Comparison of ENCODE assay signal across 8 cellular contexts in genomic region chrX:120244395-120244734, GRCh38. TPM values are rescaled to one million over a fixed set of nuclear protein-coding genes. Genes with fewer than 3 reads are reported as not detected.
A peak's percentile ranks its signal among the peaks of the same experiment; 100 is the strongest.
DNase-seq lines count a peak whose midpoint lies in the region; ATAC-seq and TF ChIP-seq lines count a peak whose summit lies in the region.

No MANE protein-coding gene starts in this region.

- H4K8ac ChIP-seq in IMR-90 (ENCODE audit: low read depth in 2 of 2, low read length in 2 of 2) = peak overlapping the region; percentile 18 to 36; a peak in 3 of 4 replicates

- BruUV-seq in IMR-90 (replicated peaks; lab: Mats Ljungman, UMichigan) = no TSS peak

- no peaks in the 10 kb centered on the region for H3K4me1 ChIP-seq in IMR-90 (ENCODE audit: control insufficient read depth, insufficient read depth, low read length)
- H3K4me1 ChIP-seq in ectodermal cell (ENCODE audit: control insufficient read depth, insufficient read depth, low read length) = no peaks in the 10 kb centered on the region

- H3K23ac ChIP-seq in IMR-90 (ENCODE audit: low read depth, low read length) = no peak overlapping the region

- CTCF ChIA-PET in IMR-90 (lab: Yijun Ruan, JAX) (no interaction called here), HEK293T (lab: Yijun Ruan, JAX) (interaction anchor here (0.7 to 1.3 kb wide), 2 partner anchors 17 to 31 kb away, joined by 3 read pairs; no protein-coding TSS in a partner anchor)

- no peak for TF ChIP-seq CTCF in IMR-90 (conservative IDR thresholded peaks at IDR 0.05; ENCODE audit: low read depth, low read length)
- TF ChIP-seq CTCF in nephron progenitor cell (IDR thresholded peaks at IDR 0.05) = no peak

- intact Hi-C loops in IMR-90 (cut with micrococcal nuclease) = no loop called here

- H3K9me1 ChIP-seq in IMR-90 (ENCODE audit: insufficient read depth, low read length) = no peaks in the 10 kb centered on the region

- H3K4ac ChIP-seq in IMR-90 (ENCODE audit: low read depth, low read length) = no peak overlapping the region

- no peaks in the 10 kb centered on the region for H3K36me3 Mint-ChIP-seq in nephron progenitor cell (ENCODE audit: low read depth)

- POLR2A ChIA-PET in IMR-90 (lab: Charles Lee; ENCODE audit: unreplicated experiment) (no interaction called here), HEK293T (lab: Yijun Ruan, JAX) (no interaction called here)

- H3K27ac ChIP-seq in IMR-90 (ENCODE audit: insufficient read depth, low read length) (peak overlapping the region; percentile 18; the same call in 1 of the 2 replicates), ectodermal cell (ENCODE audit: insufficient read depth, low read depth, low read length, poor library complexity, severe bottlenecking) (no peak overlapping the region)

- no peak overlapping the region for H4K91ac ChIP-seq in IMR-90 (ENCODE audit: insufficient read depth, low read depth, low read length)

- H2BK20ac ChIP-seq in IMR-90 (ENCODE audit: low read depth, low read length) = no peak overlapping the region

- TF ChIP-seq POLR2A in IMR-90 (IDR thresholded peaks at IDR 0.05; ENCODE audit: low read depth, low read length) = no peak

- no peak overlapping the region for H2AK5ac ChIP-seq in IMR-90 (ENCODE audit: low read depth, low read length)

- no peak overlapping the region for H2BK5ac ChIP-seq in IMR-90 (ENCODE audit: low read depth, low read length, poor library complexity, severe bottlenecking)

- H2BK120ac ChIP-seq in IMR-90 (ENCODE audit: low read depth, low read length) = no peak overlapping the region

- H4K5ac ChIP-seq in IMR-90 (ENCODE audit: low read depth, low read length) = 0 out of 2 replicates have a peak overlapping the region, but pooled peaks have one; percentile 6

- H3K36me3 ChIP-seq in IMR-90 (ENCODE audit: control insufficient read depth, insufficient read depth, low read length) = no peaks in the 10 kb centered on the region
- no peaks in the 10 kb centered on the region for H3K36me3 ChIP-seq in ectodermal cell (ENCODE audit: control insufficient read depth, insufficient read depth, low read length)

- ATAC-seq in GM19372 (IDR thresholded peaks at IDR 0.05; ENCODE audit: low read depth, unreplicated experiment) = peak; percentile 15
- ATAC-seq in IMR-90 (ENCODE audit: low read depth) = no peak; the same call in 1 of the 2 replicates

- no peak overlapping the region for H3K14ac ChIP-seq in IMR-90 (replicated peaks; ENCODE audit: low read depth, low read length)

- H3K9me3 Mint-ChIP-seq in nephron progenitor cell = peaks cover 29% of the 10 kb centered on the region

- H3K56ac ChIP-seq in IMR-90 (ENCODE audit: extremely low read depth, insufficient read depth, low read length) = no peak overlapping the region

- peak overlapping the region; percentile 24 for H3K27ac Mint-ChIP-seq in nephron progenitor cell

- H3K27me3 ChIP-seq in IMR-90 (ENCODE audit: control insufficient read depth, insufficient read depth, low read length) (0 out of 2 replicates have a peak, but pooled peaks cover 2% of the 10 kb centered on the region), ectodermal cell (ENCODE audit: control insufficient read depth, insufficient read depth, low read length, poor library complexity, severe bottlenecking) (peaks cover 38% of the 10 kb centered on the region)

- H2AFZ ChIP-seq in IMR-90 (replicated peaks; ENCODE audit: low read length, poor library complexity) = peak overlapping the region; percentile 91

- H3K79me1 ChIP-seq in IMR-90 (ENCODE audit: low read depth in 1 of 2, low read length in 2 of 2) = no peaks in the 10 kb centered on the region

- no peaks in the 10 kb centered on the region for H3K9me3 ChIP-seq in IMR-90 (ENCODE audit: control insufficient read depth, insufficient read depth, low read length)
- no peaks in the 10 kb centered on the region for H3K9me3 ChIP-seq in ectodermal cell (ENCODE audit: control insufficient read depth, low read length)

- no peak for DNase-seq in IMR-90
- no peak for DNase-seq in nephron progenitor cell
- no peak for DNase-seq in HEK293T (ENCODE audit: extremely low spot score)
- no peak for DNase-seq in NCI-H128 (lab: John Stamatoyannopoulos, UW; ENCODE audit: unreplicated experiment)
- DNase-seq in SHP77 (lab: John Stamatoyannopoulos, UW) = no peak
- DNase-seq in kidney tubule cell (ENCODE audit: low spot score) = no peak

- H3K4me2 ChIP-seq in IMR-90 (ENCODE audit: low read depth, low read length) = peak overlapping the region; percentile 61

- dilution Hi-C loops in IMR-90 (cut with HindIII; ENCODE audit: low sequenced_read_pairs, unreplicated experiment) = no loop called here

- H2AK9ac ChIP-seq in IMR-90 (replicated peaks; ENCODE audit: low read depth, low read length, poor library complexity) = no peak overlapping the region

- H3K18ac ChIP-seq in IMR-90 (ENCODE audit: low read depth, low read length) = no peak overlapping the region

- H4K20me1 ChIP-seq in IMR-90 (ENCODE audit: insufficient read depth, low read length) = no peaks in the 10 kb centered on the region

- H2BK15ac ChIP-seq in IMR-90 (ENCODE audit: low read depth, low read length) = no peak overlapping the region

- TF ChIP-seq RAD21 in IMR-90 (IDR thresholded peaks at IDR 0.05; ENCODE audit: low read length) = no peak

- peaks cover 33% of the 10 kb centered on the region for H3K27me3 Mint-ChIP-seq in nephron progenitor cell (ENCODE audit: low read depth, poor library complexity)

- H3K4me3 ChIP-seq in IMR-90 (ENCODE audit: insufficient read depth, low read depth, low read length) (peak overlapping the region; percentile 67), ectodermal cell (ENCODE audit: insufficient read depth, low read depth, low read length) (peak overlapping the region; percentile 51)

- peak overlapping the region; percentile 38 for H3K9ac ChIP-seq in IMR-90 (ENCODE audit: low read depth, low read length)

- peak overlapping the region; percentile 97 for H3K4me3 Mint-ChIP-seq in nephron progenitor cell

- 17% methylated on average over 9 of the region's 16 CpGs; no CpG with 5 or more reads in 1 of the 2 experiments for WGBS in IMR-90 (ENCODE audit: extremely low coverage in 2 of 2, insufficient read length in 1 of 2), 2 experiments
- 0 to 1% methylated on average over 13 to 16 of the region's 16 CpGs for WGBS in ectodermal cell, 2 experiments

- H3K4me1 Mint-ChIP-seq in nephron progenitor cell = peaks cover 12% of the 10 kb centered on the region

- in situ Hi-C loops in IMR-90 (cut with MboI; ENCODE audit: low sequenced_read_pairs) = loop anchor here (25.0 kb wide), 1 partner anchor 132 kb away; the partner anchor contains the start of gene RHOXF1

TF ChIP-seq in IMR-90, 13 proteins besides CTCF, POLR2A, EP300 and RAD21:
- TF ChIP-seq CEBPB (IDR thresholded peaks at IDR 0.05; ENCODE audit: low read depth, low read length) (no peak), RCOR1 (IDR thresholded peaks at IDR 0.05; ENCODE audit: insufficient replicate concordance, low read length) (no peak), NFE2L2 (IDR thresholded peaks at IDR 0.05; ENCODE audit: low read depth, low read length) (no peak), FOS (IDR thresholded peaks at IDR 0.05; ENCODE audit: low read depth, low read length) (no peak)

TF ChIP-seq in HEK293T, 16 proteins besides CTCF, POLR2A, EP300 and RAD21:
- TF ChIP-seq FOXK2 (IDR thresholded peaks at IDR 0.05) = no peak
- TF ChIP-seq, protein P1, sequence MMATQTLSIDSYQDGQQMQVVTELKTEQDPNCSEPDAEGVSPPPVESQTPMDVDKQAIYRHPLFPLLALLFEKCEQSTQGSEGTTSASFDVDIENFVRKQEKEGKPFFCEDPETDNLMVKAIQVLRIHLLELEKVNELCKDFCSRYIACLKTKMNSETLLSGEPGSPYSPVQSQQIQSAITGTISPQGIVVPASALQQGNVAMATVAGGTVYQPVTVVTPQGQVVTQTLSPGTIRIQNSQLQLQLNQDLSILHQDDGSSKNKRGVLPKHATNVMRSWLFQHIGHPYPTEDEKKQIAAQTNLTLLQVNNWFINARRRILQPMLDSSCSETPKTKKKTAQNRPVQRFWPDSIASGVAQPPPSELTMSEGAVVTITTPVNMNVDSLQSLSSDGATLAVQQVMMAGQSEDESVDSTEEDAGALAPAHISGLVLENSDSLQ (IDR thresholded peaks at IDR 0.05) = no peak
- TF ChIP-seq ELF4 (IDR thresholded peaks at IDR 0.05) = no peak
- TF ChIP-seq HDGF (IDR thresholded peaks at IDR 0.05; ENCODE audit: borderline replicate concordance) = no peak
- TF ChIP-seq SP1 (IDR thresholded peaks at IDR 0.05) = no peak
- TF ChIP-seq ZNF384 (IDR thresholded peaks at IDR 0.05) = no peak
- TF ChIP-seq LEF1 (IDR thresholded peaks at IDR 0.05; ENCODE audit: borderline replicate concordance) = no peak
- TF ChIP-seq NFRKB (IDR thresholded peaks at IDR 0.05) = no peak
- no peak for TF ChIP-seq L3MBTL2 (conservative IDR thresholded peaks at IDR 0.05)
- no peak for TF ChIP-seq ARNT (IDR thresholded peaks at IDR 0.05)
- TF ChIP-seq CTBP1 (IDR thresholded peaks at IDR 0.05; ENCODE audit: borderline replicate concordance) = no peak
- TF ChIP-seq SUZ12 (IDR thresholded peaks at IDR 0.05) = no peak
- no peak for TF ChIP-seq FOXM1 (IDR thresholded peaks at IDR 0.05; ENCODE audit: borderline replicate concordance)
- TF ChIP-seq BHLHE40 (IDR thresholded peaks at IDR 0.05; ENCODE audit: borderline replicate concordance) = no peak
- TF ChIP-seq FOXA1 (IDR thresholded peaks at IDR 0.05) = no peak
- TF ChIP-seq TARDBP (IDR thresholded peaks at IDR 0.05) = no peak

RNA-seq across cellular contexts. Expression of gene ZBTB33, which starts 6.2 kb away (rescaled TPM):
- 16.3 and 20.8 TPM in 2 replicates for total RNA-seq in IMR-90 (2012; rRNA removed)
- polyA plus RNA-seq in IMR-90 (2012; rRNA removed) = 2.0 and 3.3 TPM in 2 replicates
- 0.35 and 0.53 TPM in 2 replicates for polyA plus RNA-seq in IMR-90 (2012; cell fraction: cytosol; rRNA removed)
- polyA plus RNA-seq in IMR-90 (2012; cell fraction: nucleus; rRNA removed; ENCODE audit: low replicate concordance) = 0.16 and 1.8 TPM in 2 replicates
- polyA plus RNA-seq in ectodermal cell (2013, experiment 1 of 4) = 29.2 TPM
- polyA plus RNA-seq in ectodermal cell (2013, experiment 2 of 4) = 30.3 TPM
- 22.7 TPM for polyA plus RNA-seq in ectodermal cell (2013, experiment 3 of 4)
- 25.7 TPM for polyA plus RNA-seq in ectodermal cell (2013, experiment 4 of 4)
